Comparison of ENCODE assay signal across 1 cellular context in genomic region chr9:35073276-35073607, GRCh38.
TF ChIP-seq lines count a peak whose summit lies in the region.

No MANE protein-coding gene starts in this region.

TF ChIP-seq in SK-N-SH treated with all-trans-retinoic acid at 6 μM for 48 hours, 23 proteins besides CTCF, POLR2A, EP300 and RAD21 (continued from another document):
- TF ChIP-seq ZFP3 (CRISPR knock-in tag; IDR thresholded peaks at IDR 0.05): no peak
- TF ChIP-seq ZC3H10 (CRISPR knock-in tag; IDR thresholded peaks at IDR 0.05): no peak
- TF ChIP-seq, protein P1, sequence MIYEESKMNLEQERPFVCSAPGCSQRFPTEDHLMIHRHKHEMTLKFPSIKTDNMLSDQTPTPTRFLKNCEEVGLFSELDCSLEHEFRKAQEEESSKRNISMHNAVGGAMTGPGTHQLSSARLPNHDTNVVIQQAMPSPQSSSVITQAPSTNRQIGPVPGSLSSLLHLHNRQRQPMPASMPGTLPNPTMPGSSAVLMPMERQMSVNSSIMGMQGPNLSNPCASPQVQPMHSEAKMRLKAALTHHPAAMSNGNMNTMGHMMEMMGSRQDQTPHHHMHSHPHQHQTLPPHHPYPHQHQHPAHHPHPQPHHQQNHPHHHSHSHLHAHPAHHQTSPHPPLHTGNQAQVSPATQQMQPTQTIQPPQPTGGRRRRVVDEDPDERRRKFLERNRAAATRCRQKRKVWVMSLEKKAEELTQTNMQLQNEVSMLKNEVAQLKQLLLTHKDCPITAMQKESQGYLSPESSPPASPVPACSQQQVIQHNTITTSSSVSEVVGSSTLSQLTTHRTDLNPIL (CRISPR knock-in tag; IDR thresholded peaks at IDR 0.05; ENCODE audit: low read depth): no peak
- TF ChIP-seq, protein P2, sequence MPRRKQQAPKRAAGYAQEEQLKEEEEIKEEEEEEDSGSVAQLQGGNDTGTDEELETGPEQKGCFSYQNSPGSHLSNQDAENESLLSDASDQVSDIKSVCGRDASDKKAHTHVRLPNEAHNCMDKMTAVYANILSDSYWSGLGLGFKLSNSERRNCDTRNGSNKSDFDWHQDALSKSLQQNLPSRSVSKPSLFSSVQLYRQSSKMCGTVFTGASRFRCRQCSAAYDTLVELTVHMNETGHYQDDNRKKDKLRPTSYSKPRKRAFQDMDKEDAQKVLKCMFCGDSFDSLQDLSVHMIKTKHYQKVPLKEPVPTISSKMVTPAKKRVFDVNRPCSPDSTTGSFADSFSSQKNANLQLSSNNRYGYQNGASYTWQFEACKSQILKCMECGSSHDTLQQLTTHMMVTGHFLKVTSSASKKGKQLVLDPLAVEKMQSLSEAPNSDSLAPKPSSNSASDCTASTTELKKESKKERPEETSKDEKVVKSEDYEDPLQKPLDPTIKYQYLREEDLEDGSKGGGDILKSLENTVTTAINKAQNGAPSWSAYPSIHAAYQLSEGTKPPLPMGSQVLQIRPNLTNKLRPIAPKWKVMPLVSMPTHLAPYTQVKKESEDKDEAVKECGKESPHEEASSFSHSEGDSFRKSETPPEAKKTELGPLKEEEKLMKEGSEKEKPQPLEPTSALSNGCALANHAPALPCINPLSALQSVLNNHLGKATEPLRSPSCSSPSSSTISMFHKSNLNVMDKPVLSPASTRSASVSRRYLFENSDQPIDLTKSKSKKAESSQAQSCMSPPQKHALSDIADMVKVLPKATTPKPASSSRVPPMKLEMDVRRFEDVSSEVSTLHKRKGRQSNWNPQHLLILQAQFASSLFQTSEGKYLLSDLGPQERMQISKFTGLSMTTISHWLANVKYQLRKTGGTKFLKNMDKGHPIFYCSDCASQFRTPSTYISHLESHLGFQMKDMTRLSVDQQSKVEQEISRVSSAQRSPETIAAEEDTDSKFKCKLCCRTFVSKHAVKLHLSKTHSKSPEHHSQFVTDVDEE (CRISPR knock-in tag; IDR thresholded peaks at IDR 0.05): no peak
- TF ChIP-seq PATZ1 (CRISPR knock-in tag; IDR thresholded peaks at IDR 0.05; ENCODE audit: borderline replicate concordance): no peak
- no peak for TF ChIP-seq ARNTL (CRISPR knock-in tag; IDR thresholded peaks at IDR 0.05; ENCODE audit: borderline replicate concordance, low read depth)
